ENCODE assay signal across 1 cellular context in genomic region chr4:184364100-184364921, GRCh38.
A peak's percentile ranks its signal among the peaks of the same experiment; 100 is the strongest.
TF ChIP-seq lines count a peak whose summit lies in the region.

No MANE protein-coding gene starts in this region.

TF ChIP-seq in HepG2, 621 proteins besides CTCF, POLR2A, EP300 and RAD21 (continued from another document):
- TF ChIP-seq ZNF800 (CRISPR knock-in tag; IDR thresholded peaks at IDR 0.05) (0 out of 2 replicates have a peak, but pooled peaks have one; percentile 23), RARA (CRISPR knock-in tag; IDR thresholded peaks at IDR 0.05) (peak; percentile 99), TBX3 (IDR thresholded peaks at IDR 0.05; ENCODE audit: borderline replicate concordance) (peak; percentile 65), NCOA1 (CRISPR knock-in tag; IDR thresholded peaks at IDR 0.05) (peak; percentile 82), NR2F2 (IDR thresholded peaks at IDR 0.05; ENCODE audit: borderline replicate concordance, low read depth) (peak; percentile 97), ZNF747 (CRISPR knock-in tag; IDR thresholded peaks at IDR 0.05; ENCODE audit: borderline replicate concordance) (peak; percentile 42; the same call in 1 of the 2 replicates), TCF7 (IDR thresholded peaks at IDR 0.05; ENCODE audit: low read depth) (peak; percentile 39; the same call in 1 of the 2 replicates), ZNF709 (CRISPR knock-in tag; IDR thresholded peaks at IDR 0.05) (0 out of 2 replicates have a peak, but pooled peaks have one; percentile 24), NFIC (IDR thresholded peaks at IDR 0.05; ENCODE audit: low read length) (peak; percentile 88), ZNF44 (CRISPR knock-in tag; IDR thresholded peaks at IDR 0.05) (no peak), MATR3 (CRISPR knock-in tag; IDR thresholded peaks at IDR 0.05) (no peak), ZHX1 (CRISPR knock-in tag; IDR thresholded peaks at IDR 0.05; ENCODE audit: low read depth) (0 out of 2 replicates have a peak, but pooled peaks have one; percentile 37), NR2F6 (IDR thresholded peaks at IDR 0.05) (peak; percentile 99), NR2F6 (CRISPR knock-in tag; IDR thresholded peaks at IDR 0.05) (peak; percentile 99), HIVEP1 (CRISPR knock-in tag; IDR thresholded peaks at IDR 0.05) (0 out of 2 replicates have a peak, but pooled peaks have one; percentile 19), ZNF20 (CRISPR knock-in tag; IDR thresholded peaks at IDR 0.05) (no peak), SYNCRIP (IDR thresholded peaks at IDR 0.05; ENCODE audit: insufficient read depth, low read depth, low read length) (no peak), ZSCAN30 (CRISPR knock-in tag; IDR thresholded peaks at IDR 0.05) (peak; percentile 88; the same call in 1 of the 2 replicates), HOXA9 (CRISPR knock-in tag; IDR thresholded peaks at IDR 0.05; ENCODE audit: borderline replicate concordance) (no peak), UBTF (CRISPR knock-in tag; IDR thresholded peaks at IDR 0.05) (no peak), ETV5 (CRISPR knock-in tag; IDR thresholded peaks at IDR 0.05; ENCODE audit: borderline replicate concordance) (peak; percentile 93; the same call in 1 of the 2 replicates), RXRA (CRISPR knock-in tag; IDR thresholded peaks at IDR 0.05) (peak; percentile 91), POLR2AphosphoS2 (IDR thresholded peaks at IDR 0.05; ENCODE audit: low read depth, low read length) (no peak), GATAD1 (CRISPR knock-in tag; IDR thresholded peaks at IDR 0.05) (peak; percentile 42; the same call in 1 of the 2 replicates), ZSCAN29 (CRISPR knock-in tag; conservative IDR thresholded peaks at IDR 0.05) (0 out of 2 replicates have a peak, but pooled peaks have one; percentile 13), ZFP37 (CRISPR knock-in tag; IDR thresholded peaks at IDR 0.05; ENCODE audit: borderline replicate concordance) (no peak), HOXA3 (CRISPR knock-in tag; IDR thresholded peaks at IDR 0.05) (peak; percentile 77; the same call in 1 of the 2 replicates), TEF (CRISPR knock-in tag; IDR thresholded peaks at IDR 0.05) (no peak), CREM (IDR thresholded peaks at IDR 0.05) (peak; percentile 78), CREM (CRISPR knock-in tag; IDR thresholded peaks at IDR 0.05) (no peak), STAT5B (CRISPR knock-in tag; IDR thresholded peaks at IDR 0.05) (0 out of 2 replicates have a peak, but pooled peaks have one; percentile 10), TARDBP (CRISPR knock-in tag; IDR thresholded peaks at IDR 0.05) (peak; percentile 82), PRMT3 (CRISPR knock-in tag; IDR thresholded peaks at IDR 0.05; ENCODE audit: borderline replicate concordance, low read depth) (no peak)
- TF ChIP-seq, protein P1, sequence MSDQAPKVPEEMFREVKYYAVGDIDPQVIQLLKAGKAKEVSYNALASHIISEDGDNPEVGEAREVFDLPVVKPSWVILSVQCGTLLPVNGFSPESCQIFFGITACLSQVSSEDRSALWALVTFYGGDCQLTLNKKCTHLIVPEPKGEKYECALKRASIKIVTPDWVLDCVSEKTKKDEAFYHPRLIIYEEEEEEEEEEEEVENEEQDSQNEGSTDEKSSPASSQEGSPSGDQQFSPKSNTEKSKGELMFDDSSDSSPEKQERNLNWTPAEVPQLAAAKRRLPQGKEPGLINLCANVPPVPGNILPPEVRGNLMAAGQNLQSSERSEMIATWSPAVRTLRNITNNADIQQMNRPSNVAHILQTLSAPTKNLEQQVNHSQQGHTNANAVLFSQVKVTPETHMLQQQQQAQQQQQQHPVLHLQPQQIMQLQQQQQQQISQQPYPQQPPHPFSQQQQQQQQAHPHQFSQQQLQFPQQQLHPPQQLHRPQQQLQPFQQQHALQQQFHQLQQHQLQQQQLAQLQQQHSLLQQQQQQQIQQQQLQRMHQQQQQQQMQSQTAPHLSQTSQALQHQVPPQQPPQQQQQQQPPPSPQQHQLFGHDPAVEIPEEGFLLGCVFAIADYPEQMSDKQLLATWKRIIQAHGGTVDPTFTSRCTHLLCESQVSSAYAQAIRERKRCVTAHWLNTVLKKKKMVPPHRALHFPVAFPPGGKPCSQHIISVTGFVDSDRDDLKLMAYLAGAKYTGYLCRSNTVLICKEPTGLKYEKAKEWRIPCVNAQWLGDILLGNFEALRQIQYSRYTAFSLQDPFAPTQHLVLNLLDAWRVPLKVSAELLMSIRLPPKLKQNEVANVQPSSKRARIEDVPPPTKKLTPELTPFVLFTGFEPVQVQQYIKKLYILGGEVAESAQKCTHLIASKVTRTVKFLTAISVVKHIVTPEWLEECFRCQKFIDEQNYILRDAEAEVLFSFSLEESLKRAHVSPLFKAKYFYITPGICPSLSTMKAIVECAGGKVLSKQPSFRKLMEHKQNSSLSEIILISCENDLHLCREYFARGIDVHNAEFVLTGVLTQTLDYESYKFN (CRISPR knock-in tag; conservative IDR thresholded peaks at IDR 0.05) = peak; percentile 97
- TF ChIP-seq, protein P2, sequence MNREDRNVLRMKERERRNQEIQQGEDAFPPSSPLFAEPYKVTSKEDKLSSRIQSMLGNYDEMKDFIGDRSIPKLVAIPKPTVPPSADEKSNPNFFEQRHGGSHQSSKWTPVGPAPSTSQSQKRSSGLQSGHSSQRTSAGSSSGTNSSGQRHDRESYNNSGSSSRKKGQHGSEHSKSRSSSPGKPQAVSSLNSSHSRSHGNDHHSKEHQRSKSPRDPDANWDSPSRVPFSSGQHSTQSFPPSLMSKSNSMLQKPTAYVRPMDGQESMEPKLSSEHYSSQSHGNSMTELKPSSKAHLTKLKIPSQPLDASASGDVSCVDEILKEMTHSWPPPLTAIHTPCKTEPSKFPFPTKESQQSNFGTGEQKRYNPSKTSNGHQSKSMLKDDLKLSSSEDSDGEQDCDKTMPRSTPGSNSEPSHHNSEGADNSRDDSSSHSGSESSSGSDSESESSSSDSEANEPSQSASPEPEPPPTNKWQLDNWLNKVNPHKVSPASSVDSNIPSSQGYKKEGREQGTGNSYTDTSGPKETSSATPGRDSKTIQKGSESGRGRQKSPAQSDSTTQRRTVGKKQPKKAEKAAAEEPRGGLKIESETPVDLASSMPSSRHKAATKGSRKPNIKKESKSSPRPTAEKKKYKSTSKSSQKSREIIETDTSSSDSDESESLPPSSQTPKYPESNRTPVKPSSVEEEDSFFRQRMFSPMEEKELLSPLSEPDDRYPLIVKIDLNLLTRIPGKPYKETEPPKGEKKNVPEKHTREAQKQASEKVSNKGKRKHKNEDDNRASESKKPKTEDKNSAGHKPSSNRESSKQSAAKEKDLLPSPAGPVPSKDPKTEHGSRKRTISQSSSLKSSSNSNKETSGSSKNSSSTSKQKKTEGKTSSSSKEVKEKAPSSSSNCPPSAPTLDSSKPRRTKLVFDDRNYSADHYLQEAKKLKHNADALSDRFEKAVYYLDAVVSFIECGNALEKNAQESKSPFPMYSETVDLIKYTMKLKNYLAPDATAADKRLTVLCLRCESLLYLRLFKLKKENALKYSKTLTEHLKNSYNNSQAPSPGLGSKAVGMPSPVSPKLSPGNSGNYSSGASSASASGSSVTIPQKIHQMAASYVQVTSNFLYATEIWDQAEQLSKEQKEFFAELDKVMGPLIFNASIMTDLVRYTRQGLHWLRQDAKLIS (CRISPR knock-in tag; IDR thresholded peaks at IDR 0.05) = no peak
- TF ChIP-seq, protein P3, sequence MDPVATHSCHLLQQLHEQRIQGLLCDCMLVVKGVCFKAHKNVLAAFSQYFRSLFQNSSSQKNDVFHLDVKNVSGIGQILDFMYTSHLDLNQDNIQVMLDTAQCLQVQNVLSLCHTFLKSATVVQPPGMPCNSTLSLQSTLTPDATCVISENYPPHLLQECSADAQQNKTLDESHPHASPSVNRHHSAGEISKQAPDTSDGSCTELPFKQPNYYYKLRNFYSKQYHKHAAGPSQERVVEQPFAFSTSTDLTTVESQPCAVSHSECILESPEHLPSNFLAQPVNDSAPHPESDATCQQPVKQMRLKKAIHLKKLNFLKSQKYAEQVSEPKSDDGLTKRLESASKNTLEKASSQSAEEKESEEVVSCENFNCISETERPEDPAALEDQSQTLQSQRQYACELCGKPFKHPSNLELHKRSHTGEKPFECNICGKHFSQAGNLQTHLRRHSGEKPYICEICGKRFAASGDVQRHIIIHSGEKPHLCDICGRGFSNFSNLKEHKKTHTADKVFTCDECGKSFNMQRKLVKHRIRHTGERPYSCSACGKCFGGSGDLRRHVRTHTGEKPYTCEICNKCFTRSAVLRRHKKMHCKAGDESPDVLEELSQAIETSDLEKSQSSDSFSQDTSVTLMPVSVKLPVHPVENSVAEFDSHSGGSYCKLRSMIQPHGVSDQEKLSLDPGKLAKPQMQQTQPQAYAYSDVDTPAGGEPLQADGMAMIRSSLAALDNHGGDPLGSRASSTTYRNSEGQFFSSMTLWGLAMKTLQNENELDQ (CRISPR knock-in tag; IDR thresholded peaks at IDR 0.05; ENCODE audit: borderline replicate concordance) = no peak
